Comparison of ENCODE assay signal across 2 cellular contexts in genomic region chr2:189826039-189826438, GRCh38.
TF ChIP-seq lines count a peak whose summit lies in the region.

No MANE protein-coding gene starts in this region.

TF ChIP-seq in GM23338, 12 proteins besides CTCF, POLR2A, EP300 and RAD21:
- TF ChIP-seq JUNB (IDR thresholded peaks at IDR 0.05; ENCODE audit: unreplicated experiment) (no peak), ETS1 (IDR thresholded peaks at IDR 0.05) (no peak)

TF ChIP-seq in H1, 55 proteins besides CTCF, POLR2A, EP300 and RAD21:
- TF ChIP-seq TEAD4 (IDR thresholded peaks at IDR 0.05; ENCODE audit: low read depth, low read length): peak; percentile 83
- no peak for TF ChIP-seq SP4 (IDR thresholded peaks at IDR 0.05; ENCODE audit: low read length)
- TF ChIP-seq HDAC6 (IDR thresholded peaks at IDR 0.05; ENCODE audit: low read depth, low read length): no peak
- TF ChIP-seq ATF3 (IDR thresholded peaks at IDR 0.05; ENCODE audit: insufficient read depth, low read depth, low read length): no peak
- TF ChIP-seq BCL11A (IDR thresholded peaks at IDR 0.05; ENCODE audit: low read depth in 2 of 2, low read length in 2 of 2): no peak
- no peak for TF ChIP-seq E2F6 (IDR thresholded peaks at IDR 0.05)
- TF ChIP-seq ASH2L (IDR thresholded peaks at IDR 0.05; ENCODE audit: low read length): peak; percentile 31
- 0 out of 2 replicates have a peak, but pooled peaks have one; percentile 48 for TF ChIP-seq SP1 (IDR thresholded peaks at IDR 0.05; ENCODE audit: low read depth, low read length)
- no peak for TF ChIP-seq POU5F1 (IDR thresholded peaks at IDR 0.05; ENCODE audit: low read depth, low read length)
- no peak for TF ChIP-seq SP2 (IDR thresholded peaks at IDR 0.05; ENCODE audit: low read length)
- no peak for TF ChIP-seq USF2 (IDR thresholded peaks at IDR 0.05; ENCODE audit: low read length)
- no peak for TF ChIP-seq MAX (IDR thresholded peaks at IDR 0.05)
